ENCODE assay signal across 8 cellular contexts in the genomic region with DNA sequence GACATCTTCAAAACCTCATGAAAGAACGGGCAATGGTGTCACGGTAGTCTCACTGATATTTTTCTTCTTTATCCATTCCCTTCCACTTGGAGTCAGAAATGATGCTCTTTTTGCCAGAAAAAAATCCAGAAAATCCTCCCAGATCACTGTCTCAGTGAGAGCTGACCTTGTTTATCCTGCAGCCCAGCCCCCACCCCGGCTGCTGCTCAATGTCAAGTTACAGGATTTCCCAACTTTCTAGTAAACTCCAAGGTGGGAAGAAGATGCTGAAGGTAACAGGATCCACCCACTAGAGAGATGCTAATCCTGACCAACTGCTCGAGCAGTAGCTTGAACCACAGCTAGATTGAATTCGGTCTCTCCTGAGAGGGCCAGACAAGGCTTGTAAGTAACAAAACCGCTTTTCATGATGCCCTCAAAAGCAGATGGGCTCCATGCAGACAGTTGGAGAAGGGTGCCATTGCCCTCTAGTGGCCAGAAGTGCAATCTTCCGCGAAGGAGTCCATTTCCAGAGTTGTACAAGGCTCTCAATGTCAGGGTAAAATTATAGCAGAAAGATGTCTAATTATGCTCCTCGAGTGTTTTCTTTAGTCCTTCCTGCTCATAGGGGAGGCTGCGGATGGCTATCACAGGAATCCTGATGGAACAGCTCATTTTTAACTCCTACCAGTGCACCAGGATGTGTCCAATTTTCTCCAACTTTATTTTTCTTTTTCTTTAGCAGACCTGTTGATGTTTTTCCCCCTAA. TPM values are rescaled to one million over a fixed set of nuclear protein-coding genes. Genes with fewer than 3 reads are reported as not detected.
A peak's percentile ranks its signal among the peaks of the same experiment; 100 is the strongest.
DNase-seq lines count a peak whose midpoint lies in the region; ATAC-seq and TF ChIP-seq lines count a peak whose summit lies in the region.

No MANE protein-coding gene starts in this region.

- no peak overlapping the region for H3K27ac Mint-ChIP-seq in Caco-2 (ENCODE audit: unreplicated experiment)

- BruUV-seq in Caco-2 (replicated peaks; lab: Mats Ljungman, UMichigan): no TSS peak

- peak; percentile 89 to 93 for TF ChIP-seq CTCF in Caco-2 (IDR thresholded peaks at IDR 0.05; ENCODE audit: insufficient read depth in 1 of 2, low read depth in 1 of 2, low read length in 1 of 2, severe bottlenecking in 1 of 2, unreplicated experiment in 1 of 2)

- ATAC-seq in GM19035 (IDR thresholded peaks at IDR 0.05; ENCODE audit: unreplicated experiment): peak; percentile 83
- ATAC-seq in HG03378 (IDR thresholded peaks at IDR 0.05; ENCODE audit: unreplicated experiment): peak; percentile 90
- ATAC-seq in left ventricle myocardium superior: peak; percentile 61
- ATAC-seq in HG03460 (IDR thresholded peaks at IDR 0.05; ENCODE audit: unreplicated experiment): no peak

- H3K36me3 ChIP-seq in Caco-2 (ENCODE audit: control insufficient read depth, insufficient read depth, low read length): no peaks in the 10 kb centered on the region

- peaks cover 2% of the 10 kb centered on the region for H3K4me1 Mint-ChIP-seq in Caco-2 (ENCODE audit: low read depth, unreplicated experiment)

- no peak overlapping the region for H3K4me3 Mint-ChIP-seq in Caco-2 (ENCODE audit: unreplicated experiment)

- CTCF ChIA-PET in Caco-2 (lab: Charles Lee): no interaction called here

- DNase-seq in Caco-2 (peak; percentile 70 to 74), NCI-H526 treated with DMSO at 0.1 percent for 48 hours (lab: John Stamatoyannopoulos, UW) (peak; percentile 47), amniotic stem cell (lab: John Stamatoyannopoulos, UW) (peak; percentile 65), left ventricle myocardium superior (peak; percentile 62), pulmonary artery endothelial cell (ENCODE audit: low read depth, low spot score) (peak; percentile 50)

- no peak overlapping the region for H3K4me3 ChIP-seq in Caco-2 (ENCODE audit: low read depth, low read length)

- H3K27me3 ChIP-seq in Caco-2 (replicated peaks; ENCODE audit: control insufficient read depth, insufficient read depth, low read length): peaks cover 2% of the 10 kb centered on the region

- H3K9me3 Mint-ChIP-seq in Caco-2 (ENCODE audit: unreplicated experiment): no peaks in the 10 kb centered on the region

- POLR2A ChIA-PET in Caco-2 (lab: Charles Lee): no interaction called here

- no peaks in the 10 kb centered on the region for H3K9me3 ChIP-seq in Caco-2

- H3K27me3 Mint-ChIP-seq in Caco-2 (ENCODE audit: insufficient read depth, unreplicated experiment): peaks cover 28% of the 10 kb centered on the region

- H3K36me3 Mint-ChIP-seq in Caco-2 (ENCODE audit: insufficient read depth, unreplicated experiment): no peaks in the 10 kb centered on the region

- intact Hi-C loops in Caco-2 (cut with micrococcal nuclease; ENCODE audit: unreplicated experiment): loop anchor here (1.0 to 2.0 kb wide), 4 partner anchors 55 to 1657 kb away; no protein-coding TSS in a partner anchor
- intact Hi-C loops in left ventricle myocardium superior (cut with micrococcal nuclease): loop anchor here (2.0 kb wide), 1 partner anchor 59 kb away; no protein-coding TSS in a partner anchor

- H3K4me1 ChIP-seq in Caco-2: peaks cover 14% of the 10 kb centered on the region

RNA-seq across cellular contexts. Expression of gene CDH11, which starts 4.0 kb away (rescaled TPM):
- total RNA-seq in Caco-2 (2022) (0.37 TPM in 1 of 2 replicates, not detected in the other), left ventricle myocardium superior (7.3 TPM), pulmonary artery endothelial cell (210 and 235 TPM in 2 replicates)

Comparison
In these comparisons a context has a peak if more than half of its experiments do, and no peak if none do; other contexts are left out.
1. RNA of gene CDH11, which starts 4.0 kb away (total RNA-seq): 210 to 235 TPM in pulmonary artery endothelial cell; 7.3 TPM in left ventricle myocardium superior (single experiment) and 0.37 TPM in Caco-2; every median in the first group is over 10 times any median in the second.
2. Peak in every context shown above with its lines, with median percentiles within 50 percentile points of each other: DNase-seq.